Comparison of ENCODE assay signal across 4 cellular contexts in genomic region chr17:50248255-50248654, GRCh38.
TF ChIP-seq lines count a peak whose summit lies in the region.

No MANE protein-coding gene starts in this region.

TF ChIP-seq in SK-N-SH treated with all-trans-retinoic acid at 6 μM for 48 hours, 23 proteins besides CTCF, POLR2A, EP300 and RAD21:
- TF ChIP-seq ZFP30 (CRISPR knock-in tag; IDR thresholded peaks at IDR 0.05) (peak; percentile 96), BACH2 (CRISPR knock-in tag; IDR thresholded peaks at IDR 0.05; ENCODE audit: borderline replicate concordance) (no peak)

TF ChIP-seq in SK-N-SH, 30 proteins besides CTCF, POLR2A, EP300 and RAD21 (continues in another document):
- TF ChIP-seq, protein P1, sequence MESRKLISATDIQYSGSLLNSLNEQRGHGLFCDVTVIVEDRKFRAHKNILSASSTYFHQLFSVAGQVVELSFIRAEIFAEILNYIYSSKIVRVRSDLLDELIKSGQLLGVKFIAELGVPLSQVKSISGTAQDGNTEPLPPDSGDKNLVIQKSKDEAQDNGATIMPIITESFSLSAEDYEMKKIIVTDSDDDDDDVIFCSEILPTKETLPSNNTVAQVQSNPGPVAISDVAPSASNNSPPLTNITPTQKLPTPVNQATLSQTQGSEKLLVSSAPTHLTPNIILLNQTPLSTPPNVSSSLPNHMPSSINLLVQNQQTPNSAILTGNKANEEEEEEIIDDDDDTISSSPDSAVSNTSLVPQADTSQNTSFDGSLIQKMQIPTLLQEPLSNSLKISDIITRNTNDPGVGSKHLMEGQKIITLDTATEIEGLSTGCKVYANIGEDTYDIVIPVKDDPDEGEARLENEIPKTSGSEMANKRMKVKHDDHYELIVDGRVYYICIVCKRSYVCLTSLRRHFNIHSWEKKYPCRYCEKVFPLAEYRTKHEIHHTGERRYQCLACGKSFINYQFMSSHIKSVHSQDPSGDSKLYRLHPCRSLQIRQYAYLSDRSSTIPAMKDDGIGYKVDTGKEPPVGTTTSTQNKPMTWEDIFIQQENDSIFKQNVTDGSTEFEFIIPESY (IDR thresholded peaks at IDR 0.05; ENCODE audit: borderline replicate concordance, low read depth): no peak
- TF ChIP-seq RCOR1 (IDR thresholded peaks at IDR 0.05; ENCODE audit: low read length) (no peak), TAF1 (IDR thresholded peaks at IDR 0.05; ENCODE audit: borderline replicate concordance, low read depth, low read length) (no peak), MXI1 (IDR thresholded peaks at IDR 0.05; ENCODE audit: low read depth, low read length) (no peak), SIN3A (IDR thresholded peaks at IDR 0.05; ENCODE audit: borderline replicate concordance, low read depth, low read length) (no peak), RXRA (IDR thresholded peaks at IDR 0.05; ENCODE audit: borderline replicate concordance, low read depth) (no peak), EZH2phosphoT487 (IDR thresholded peaks at IDR 0.05; ENCODE audit: borderline replicate concordance, low read depth) (no peak), RFX5 (IDR thresholded peaks at IDR 0.05; ENCODE audit: low read length) (no peak)
- TF ChIP-seq, protein P2, sequence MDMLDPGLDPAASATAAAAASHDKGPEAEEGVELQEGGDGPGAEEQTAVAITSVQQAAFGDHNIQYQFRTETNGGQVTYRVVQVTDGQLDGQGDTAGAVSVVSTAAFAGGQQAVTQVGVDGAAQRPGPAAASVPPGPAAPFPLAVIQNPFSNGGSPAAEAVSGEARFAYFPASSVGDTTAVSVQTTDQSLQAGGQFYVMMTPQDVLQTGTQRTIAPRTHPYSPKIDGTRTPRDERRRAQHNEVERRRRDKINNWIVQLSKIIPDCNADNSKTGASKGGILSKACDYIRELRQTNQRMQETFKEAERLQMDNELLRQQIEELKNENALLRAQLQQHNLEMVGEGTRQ (IDR thresholded peaks at IDR 0.05; ENCODE audit: borderline replicate concordance, low read depth, low read length): no peak
- TF ChIP-seq, protein P3, sequence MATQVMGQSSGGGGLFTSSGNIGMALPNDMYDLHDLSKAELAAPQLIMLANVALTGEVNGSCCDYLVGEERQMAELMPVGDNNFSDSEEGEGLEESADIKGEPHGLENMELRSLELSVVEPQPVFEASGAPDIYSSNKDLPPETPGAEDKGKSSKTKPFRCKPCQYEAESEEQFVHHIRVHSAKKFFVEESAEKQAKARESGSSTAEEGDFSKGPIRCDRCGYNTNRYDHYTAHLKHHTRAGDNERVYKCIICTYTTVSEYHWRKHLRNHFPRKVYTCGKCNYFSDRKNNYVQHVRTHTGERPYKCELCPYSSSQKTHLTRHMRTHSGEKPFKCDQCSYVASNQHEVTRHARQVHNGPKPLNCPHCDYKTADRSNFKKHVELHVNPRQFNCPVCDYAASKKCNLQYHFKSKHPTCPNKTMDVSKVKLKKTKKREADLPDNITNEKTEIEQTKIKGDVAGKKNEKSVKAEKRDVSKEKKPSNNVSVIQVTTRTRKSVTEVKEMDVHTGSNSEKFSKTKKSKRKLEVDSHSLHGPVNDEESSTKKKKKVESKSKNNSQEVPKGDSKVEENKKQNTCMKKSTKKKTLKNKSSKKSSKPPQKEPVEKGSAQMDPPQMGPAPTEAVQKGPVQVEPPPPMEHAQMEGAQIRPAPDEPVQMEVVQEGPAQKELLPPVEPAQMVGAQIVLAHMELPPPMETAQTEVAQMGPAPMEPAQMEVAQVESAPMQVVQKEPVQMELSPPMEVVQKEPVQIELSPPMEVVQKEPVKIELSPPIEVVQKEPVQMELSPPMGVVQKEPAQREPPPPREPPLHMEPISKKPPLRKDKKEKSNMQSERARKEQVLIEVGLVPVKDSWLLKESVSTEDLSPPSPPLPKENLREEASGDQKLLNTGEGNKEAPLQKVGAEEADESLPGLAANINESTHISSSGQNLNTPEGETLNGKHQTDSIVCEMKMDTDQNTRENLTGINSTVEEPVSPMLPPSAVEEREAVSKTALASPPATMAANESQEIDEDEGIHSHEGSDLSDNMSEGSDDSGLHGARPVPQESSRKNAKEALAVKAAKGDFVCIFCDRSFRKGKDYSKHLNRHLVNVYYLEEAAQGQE (IDR thresholded peaks at IDR 0.05; ENCODE audit: low read depth, low read length): no peak

TF ChIP-seq in HEK293, 187 proteins besides CTCF, POLR2A, EP300 and RAD21:
- no peak for TF ChIP-seq ZNF302 (tag by site-specific recombination; IDR thresholded peaks at IDR 0.05; ENCODE audit: low read depth)
- peak; percentile 45 for TF ChIP-seq SETDB1 (IDR thresholded peaks at IDR 0.05; ENCODE audit: insufficient read length, low read length)

TF ChIP-seq in K562, 482 proteins besides CTCF, POLR2A, EP300 and RAD21:
- TF ChIP-seq POU5F1 (IDR thresholded peaks at IDR 0.05; ENCODE audit: borderline replicate concordance, low read depth, low read length, partially characterized antibody) (no peak), STAT6 (CRISPR knock-in tag; IDR thresholded peaks at IDR 0.05) (no peak), GABPB1 (CRISPR knock-in tag; IDR thresholded peaks at IDR 0.05) (no peak), CBX3 (IDR thresholded peaks at IDR 0.05; ENCODE audit: borderline replicate concordance in 1 of 2, low read length in 2 of 2) (0 out of 3 replicates have a peak, but pooled peaks of 1 of the 2 experiments have one; percentile 40), GATA2 (CRISPR knock-in tag; IDR thresholded peaks at IDR 0.05) (no peak), RBM25 (IDR thresholded peaks at IDR 0.05; ENCODE audit: low read depth, low read length, severe bottlenecking) (peak; percentile 52), ZNF197 (CRISPR knock-in tag; IDR thresholded peaks at IDR 0.05; ENCODE audit: low read depth) (no peak), CC2D1A (IDR thresholded peaks at IDR 0.05) (no peak), FOXO4 (CRISPR knock-in tag; IDR thresholded peaks at IDR 0.05) (no peak), ZNF318 (IDR thresholded peaks at IDR 0.05; ENCODE audit: borderline replicate concordance in 1 of 2, low read depth in 1 of 2) (no peak), MED1 (CRISPR knock-in tag; IDR thresholded peaks at IDR 0.05; ENCODE audit: borderline replicate concordance) (no peak), SREBF2 (CRISPR knock-in tag; IDR thresholded peaks at IDR 0.05) (no peak), HCFC1 (IDR thresholded peaks at IDR 0.05; ENCODE audit: low read depth, low read length) (no peak)
- TF ChIP-seq, protein P4, sequence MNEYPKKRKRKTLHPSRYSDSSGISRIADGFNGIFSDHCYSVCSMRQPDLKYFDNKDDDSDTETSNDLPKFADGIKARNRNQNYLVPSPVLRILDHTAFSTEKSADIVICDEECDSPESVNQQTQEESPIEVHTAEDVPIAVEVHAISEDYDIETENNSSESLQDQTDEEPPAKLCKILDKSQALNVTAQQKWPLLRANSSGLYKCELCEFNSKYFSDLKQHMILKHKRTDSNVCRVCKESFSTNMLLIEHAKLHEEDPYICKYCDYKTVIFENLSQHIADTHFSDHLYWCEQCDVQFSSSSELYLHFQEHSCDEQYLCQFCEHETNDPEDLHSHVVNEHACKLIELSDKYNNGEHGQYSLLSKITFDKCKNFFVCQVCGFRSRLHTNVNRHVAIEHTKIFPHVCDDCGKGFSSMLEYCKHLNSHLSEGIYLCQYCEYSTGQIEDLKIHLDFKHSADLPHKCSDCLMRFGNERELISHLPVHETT (CRISPR knock-in tag; conservative IDR thresholded peaks at IDR 0.05 in 1 of 2, IDR thresholded peaks at IDR 0.05 in 1 of 2): no peak
- TF ChIP-seq, protein P5, sequence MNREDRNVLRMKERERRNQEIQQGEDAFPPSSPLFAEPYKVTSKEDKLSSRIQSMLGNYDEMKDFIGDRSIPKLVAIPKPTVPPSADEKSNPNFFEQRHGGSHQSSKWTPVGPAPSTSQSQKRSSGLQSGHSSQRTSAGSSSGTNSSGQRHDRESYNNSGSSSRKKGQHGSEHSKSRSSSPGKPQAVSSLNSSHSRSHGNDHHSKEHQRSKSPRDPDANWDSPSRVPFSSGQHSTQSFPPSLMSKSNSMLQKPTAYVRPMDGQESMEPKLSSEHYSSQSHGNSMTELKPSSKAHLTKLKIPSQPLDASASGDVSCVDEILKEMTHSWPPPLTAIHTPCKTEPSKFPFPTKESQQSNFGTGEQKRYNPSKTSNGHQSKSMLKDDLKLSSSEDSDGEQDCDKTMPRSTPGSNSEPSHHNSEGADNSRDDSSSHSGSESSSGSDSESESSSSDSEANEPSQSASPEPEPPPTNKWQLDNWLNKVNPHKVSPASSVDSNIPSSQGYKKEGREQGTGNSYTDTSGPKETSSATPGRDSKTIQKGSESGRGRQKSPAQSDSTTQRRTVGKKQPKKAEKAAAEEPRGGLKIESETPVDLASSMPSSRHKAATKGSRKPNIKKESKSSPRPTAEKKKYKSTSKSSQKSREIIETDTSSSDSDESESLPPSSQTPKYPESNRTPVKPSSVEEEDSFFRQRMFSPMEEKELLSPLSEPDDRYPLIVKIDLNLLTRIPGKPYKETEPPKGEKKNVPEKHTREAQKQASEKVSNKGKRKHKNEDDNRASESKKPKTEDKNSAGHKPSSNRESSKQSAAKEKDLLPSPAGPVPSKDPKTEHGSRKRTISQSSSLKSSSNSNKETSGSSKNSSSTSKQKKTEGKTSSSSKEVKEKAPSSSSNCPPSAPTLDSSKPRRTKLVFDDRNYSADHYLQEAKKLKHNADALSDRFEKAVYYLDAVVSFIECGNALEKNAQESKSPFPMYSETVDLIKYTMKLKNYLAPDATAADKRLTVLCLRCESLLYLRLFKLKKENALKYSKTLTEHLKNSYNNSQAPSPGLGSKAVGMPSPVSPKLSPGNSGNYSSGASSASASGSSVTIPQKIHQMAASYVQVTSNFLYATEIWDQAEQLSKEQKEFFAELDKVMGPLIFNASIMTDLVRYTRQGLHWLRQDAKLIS (CRISPR knock-in tag; IDR thresholded peaks at IDR 0.05): no peak
